ENCODE assay signal across 9 cellular contexts in genomic region chr7:77393261-77393660, GRCh38. TPM values are rescaled to one million over a fixed set of nuclear protein-coding genes. Genes with fewer than 3 reads are reported as not detected.
DNase-seq lines count a peak whose midpoint lies in the region; ATAC-seq, FAIRE-seq and TF ChIP-seq lines count a peak whose summit lies in the region.
"Had no signal": no experiment of that assay in that cellular context is flagged by ENCODE, and none has a peak within 500 bp of the region (broad histone marks: within the 10 kb centered on the region; RNA-seq: fewer than 3 reads in every experiment).

No MANE protein-coding gene starts in this region.

- DNase-seq in Caki2 (ENCODE audit: low read depth) (peak; percentile 38), K562 (ENCODE audit: extremely low read depth in 1 of 4, low spot score in 3 of 4) (no peak), testis (no peak), lower leg skin (ENCODE audit: low spot score in 2 of 2) (no peak), C1 segment of cervical spinal cord (lab: John Stamatoyannopoulos, UW) (no peak), H4 (ENCODE audit: low spot score) (no peak)

- no peak for TF ChIP-seq RAD21 in K562 (CRISPR knock-in tag; conservative IDR thresholded peaks at IDR 0.05 in 1 of 2, IDR thresholded peaks at IDR 0.05 in 1 of 2)

- H3K9me3 ChIP-seq in K562 (replicated peaks; ENCODE audit: control insufficient read depth, insufficient read depth, low read depth, low read length) = no peaks in the 10 kb centered on the region
- H3K9me3 ChIP-seq in testis = no peaks in the 10 kb centered on the region

- H3K9ac ChIP-seq in K562 (ENCODE audit: insufficient read depth in 1 of 2, low read depth in 2 of 2, low read length in 2 of 2) = no peak overlapping the region

- ATAC-seq in GM21360 (IDR thresholded peaks at IDR 0.05; ENCODE audit: unreplicated experiment) (peak; percentile 95), HG03469 (IDR thresholded peaks at IDR 0.05; ENCODE audit: unreplicated experiment) (peak; percentile 95), K562 (peak; percentile 41; the same call in 1 of the 3 replicates)

- no peaks in the 10 kb centered on the region for H3K79me2 ChIP-seq in K562 (ENCODE audit: control insufficient read depth, insufficient read depth, low read length)

- H3K27ac ChIP-seq in K562 (ENCODE audit: extremely low read depth, low read depth, low read length) = no peak overlapping the region
- no peak overlapping the region for H3K27ac ChIP-seq in testis

- CTCF ChIA-PET in K562 (lab: Yijun Ruan, JAX; ENCODE audit: low intra/inter-chr PET ratio) = no interaction called here

- intact Hi-C loops in K562 (cut with micrococcal nuclease) = no loop called here
- intact Hi-C loops in testis (cut with DNase I; ENCODE audit: low total_unique reads) = no loop called here
- intact Hi-C loops in lower leg skin (cut with DNase I; ENCODE audit: low total_unique reads) = no loop called here

- H3K27me3 ChIP-seq in K562 (ENCODE audit: control insufficient read depth in 2 of 2, insufficient read depth in 2 of 2, low read length in 2 of 2) = peaks cover under 1 to 12% of the 10 kb centered on the region in 2 experiments; a peak in 3 of 5 replicates
- H3K27me3 ChIP-seq in testis = no peaks in the 10 kb centered on the region

- no TSS peak for BruUV-seq in K562 (replicated peaks; lab: Mats Ljungman, UMichigan)

- no peak overlapping the region for H2AFZ ChIP-seq in K562 (ENCODE audit: low read depth, low read length)

- H3K4me3 ChIP-seq in K562 = no peak overlapping the region
- no peak overlapping the region for H3K4me3 ChIP-seq in testis
- H3K4me3 ChIP-seq in lower leg skin (ENCODE audit: low read depth, poor library complexity, severe bottlenecking) = no peak overlapping the region

- no peak for TF ChIP-seq POLR2A in K562 (conservative IDR thresholded peaks at IDR 0.05)
- no peak for TF ChIP-seq POLR2A in testis (IDR thresholded peaks at IDR 0.05)
- no peak for TF ChIP-seq POLR2A in lower leg skin (IDR thresholded peaks at IDR 0.05)

- TF ChIP-seq CTCF in K562 (IDR thresholded peaks at IDR 0.05 in 2 of 3, conservative IDR thresholded peaks at IDR 0.05 in 1 of 3; ENCODE audit: insufficient read depth in 2 of 3, low read depth in 1 of 3, low read length in 3 of 3) = no peak
- no peak for TF ChIP-seq CTCF in testis (IDR thresholded peaks at IDR 0.05)
- TF ChIP-seq CTCF in lower leg skin (IDR thresholded peaks at IDR 0.05) = no peak

- POLR2A ChIA-PET in K562 (lab: Yijun Ruan, JAX) = no interaction called here

- in situ Hi-C loops in Caki2 (cut with HindIII; ENCODE audit: low pct_unique_long_range_greater_than_20kb, low sequenced_read_pairs) (no loop called here), K562 (cut with MboI) (no loop called here)

- no peaks in the 10 kb centered on the region for H3K9me1 ChIP-seq in K562 (ENCODE audit: control insufficient read depth, insufficient read depth, low read length)

- H3K36me3 ChIP-seq in K562 (ENCODE audit: control insufficient read depth, insufficient read depth, low read length) (no peaks in the 10 kb centered on the region), testis (ENCODE audit: low read depth, missing control alignments) (no peaks in the 10 kb centered on the region)

- H4K20me1 ChIP-seq in K562 (replicated peaks; ENCODE audit: control insufficient read depth, insufficient read depth, low read length) = no peaks in the 10 kb centered on the region

- H3K4me1 ChIP-seq in K562 (replicated peaks in 1 of 2; ENCODE audit: control insufficient read depth in 2 of 2, insufficient read depth in 2 of 2, low read length in 2 of 2) = no peaks in the 10 kb centered on the region
- no peaks in the 10 kb centered on the region for H3K4me1 ChIP-seq in testis

- WGBS in K562 (ENCODE audit: insufficient coverage, low coverage, missing lambda C conversion rate) = 3% methylated on average over 5 of the region's 5 CpGs
- 94% methylated on average over 5 of the region's 5 CpGs for WGBS in testis, 2 donors
- WGBS in lower leg skin, 2 donors = 52 to 66% methylated on average over 5 of the region's 5 CpGs

- no peak for TF ChIP-seq EP300 in K562 (IDR thresholded peaks at IDR 0.05; ENCODE audit: low read length)

- no peak overlapping the region for H3K4me2 ChIP-seq in K562 (ENCODE audit: insufficient read depth, low read length)

- no peak for FAIRE-seq in K562 (lab: Jason Lieb, UNC)
- FAIRE-seq: G401.6 had no signal

TF ChIP-seq in K562, 482 proteins besides CTCF, POLR2A, EP300 and RAD21:
- TF ChIP-seq ZNF224 (CRISPR knock-in tag; IDR thresholded peaks at IDR 0.05) (no peak), PCBP1 (IDR thresholded peaks at IDR 0.05; ENCODE audit: low read depth, low read length, poor library complexity, severe bottlenecking) (no peak), EP400 (IDR thresholded peaks at IDR 0.05) (no peak), CREM (IDR thresholded peaks at IDR 0.05; ENCODE audit: low read depth) (no peak), ZEB2 (IDR thresholded peaks at IDR 0.05) (0 out of 2 replicates have a peak, but pooled peaks have one; percentile 38), ATF3 (IDR thresholded peaks at IDR 0.05) (peak; percentile 60), ATF3 (CRISPR knock-in tag; conservative IDR thresholded peaks at IDR 0.05) (no peak), ZNF23 (CRISPR knock-in tag; IDR thresholded peaks at IDR 0.05) (no peak), TFAM (CRISPR knock-in tag; conservative IDR thresholded peaks at IDR 0.05) (no peak), HIVEP1 (CRISPR knock-in tag; IDR thresholded peaks at IDR 0.05) (no peak), RUNX1 (IDR thresholded peaks at IDR 0.05; ENCODE audit: low read depth) (no peak), LARP7 (IDR thresholded peaks at IDR 0.05) (no peak)
TF ChIP-seq in K562: peak in this region for 2.

RNA-seq across cellular contexts. Expression of gene GSAP, which starts 22.9 kb away (rescaled TPM):
- total RNA-seq in Caki2 (2014; rRNA removed; shearing (Covaris generic); ENCODE audit: low replicate concordance) = 4.7 and 11.7 TPM in 2 replicates
- total RNA-seq in K562 (2011; cell fraction: chromatin; rRNA removed; ENCODE audit: low replicate concordance) = not detected in 2 replicates
- not detected in 2 replicates for total RNA-seq in K562 (2011; cell fraction: nucleolus; rRNA removed)
- total RNA-seq in K562 (2011; cell fraction: nucleoplasm; rRNA removed) = not detected in 2 replicates
- total RNA-seq in K562 (2014; rRNA removed) (not detected in 2 replicates), K562 (2014; rRNA removed; fragmentation: Illumina TruSeq; extraction: Trizol) (not detected in 2 replicates), K562 (2015; rRNA removed; fragmentation: Illumina TruSeq; extraction: Trizol) (not detected in 2 replicates), K562 (2021) (0.13 TPM in 1 of 2 replicates, not detected in the other), testis (10 to 100 TPM; 14.6 to 16.2 TPM), lower leg skin (10 to 100 TPM in 1 of 4 donors, 1 to 10 TPM in 3; 6.8 to 11.4 (median 9.3) TPM)
- polyA plus RNA-seq in K562 (2011; rRNA removed) (not detected in 2 replicates), K562 (2014; fragmentation: Illumina TruSeq; extraction: Trizol) (not detected in 2 replicates), K562 (2014; fragmentation: Nextera tagmentation; extraction: Ambion mirVana) (not detected), K562 (2014; rRNA removed) (not detected in 2 replicates), testis (ENCODE audit: insufficient read depth, low read depth, low replicate concordance) (6.0 TPM)
- not detected in 2 replicates for polyA plus RNA-seq in K562 (2011; cell fraction: cytosol; rRNA removed)
- polyA plus RNA-seq in K562 (2011; cell fraction: nucleus; rRNA removed) = not detected in 2 replicates
- not detected in 2 replicates for polyA plus RNA-seq in K562 (2012)
- polyA minus RNA-seq in K562 (2011; rRNA and poly(A)+ RNA removed) = not detected in 2 replicates
- polyA minus RNA-seq in K562 (2011; cell fraction: cytosol; rRNA and poly(A)+ RNA removed) = not detected in 2 replicates
- not detected in 2 replicates for polyA minus RNA-seq in K562 (2011; cell fraction: nucleus; rRNA and poly(A)+ RNA removed)
- total RNA-seq in H4 (2014; rRNA removed; shearing (Covaris generic)) = 2.1 and 5.0 TPM in 2 replicates

Comparison
In these comparisons a context has a peak if more than half of its experiments do, and no peak if none do; other contexts are left out.
1. ATAC-seq: peak in every context shown above with its lines; median percentile 95 in GM21360; 95 in HG03469; 41 in K562.